19 cellular contexts compared by ENCODE assay signal in the genomic region with DNA sequence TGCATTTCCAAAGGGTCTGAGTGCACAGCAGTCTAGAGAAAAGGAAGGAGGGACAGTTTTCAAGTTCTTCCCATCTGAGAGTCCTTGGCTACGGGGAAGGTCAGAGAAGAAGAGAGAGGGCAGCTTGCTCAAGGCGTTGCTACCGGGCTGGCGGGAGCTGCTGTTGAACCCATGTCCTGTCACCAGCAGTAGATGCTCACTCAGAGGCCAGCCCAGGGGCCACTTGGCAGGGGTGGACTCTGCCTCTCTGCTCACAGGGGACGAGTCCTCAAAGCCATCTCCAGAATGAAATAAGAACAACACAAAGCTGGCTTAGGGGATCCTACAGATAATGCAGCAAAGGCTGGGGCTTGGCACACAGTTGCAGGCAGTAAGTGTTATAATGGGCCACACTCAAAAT.
A peak's percentile ranks its signal among the peaks of the same experiment; 100 is the strongest.
DNase-seq lines count a peak whose midpoint lies in the region; ATAC-seq and TF ChIP-seq lines count a peak whose summit lies in the region.
"Had no signal": no experiment of that assay in that cellular context is flagged by ENCODE, and none has a peak within 500 bp of the region (broad histone marks: within the 10 kb centered on the region; RNA-seq: fewer than 3 reads in every experiment).

No MANE protein-coding gene starts in this region.

- TF ChIP-seq CTCF in IMR-90 (conservative IDR thresholded peaks at IDR 0.05; ENCODE audit: low read depth, low read length) (no peak), endodermal cell (conservative IDR thresholded peaks at IDR 0.05) (no peak), progenitor cell of endocrine pancreas (IDR thresholded peaks at IDR 0.05; ENCODE audit: unreplicated experiment) (no peak), gastroesophageal sphincter (IDR thresholded peaks at IDR 0.05) (no peak)

- H3K4me1 Mint-ChIP-seq in endodermal cell (peaks cover 39% of the 10 kb centered on the region), progenitor cell of endocrine pancreas (ENCODE audit: low read depth) (peaks cover 17% of the 10 kb centered on the region)
- H3K4me1 Mint-ChIP-seq: CD4-positive, alpha-beta memory T cell had no signal

- peaks cover 86% of the 10 kb centered on the region for H4K20me1 ChIP-seq in IMR-90 (ENCODE audit: insufficient read depth, low read length)

- no peak overlapping the region for H4K8ac ChIP-seq in IMR-90 (ENCODE audit: low read depth in 2 of 2, low read length in 2 of 2)

- H4K91ac ChIP-seq in IMR-90 (ENCODE audit: insufficient read depth, low read depth, low read length) = no peak overlapping the region

- H2AK5ac ChIP-seq in IMR-90 (ENCODE audit: low read depth, low read length) = no peak overlapping the region

- H3K36me3 ChIP-seq in IMR-90 (ENCODE audit: control insufficient read depth, insufficient read depth, low read length) = peaks cover 31% of the 10 kb centered on the region
- H3K36me3 ChIP-seq in endodermal cell (ENCODE audit: control insufficient read depth, insufficient read depth, low read length) = peaks cover 8% of the 10 kb centered on the region
- H3K36me3 ChIP-seq in gastroesophageal sphincter = peaks cover 0 to 7% of the 10 kb centered on the region in 2 donors
- H3K36me3 ChIP-seq: BE2C had no signal

- H3K27ac ChIP-seq in IMR-90 (ENCODE audit: insufficient read depth, low read length) (no peak overlapping the region), endodermal cell (ENCODE audit: low read depth, low read length) (no peak overlapping the region), gastroesophageal sphincter (no peak overlapping the region)
- H3K27ac ChIP-seq: KMS-11, PC-9 had no signal

- H2BK120ac ChIP-seq in IMR-90 (ENCODE audit: low read depth, low read length) = no peak overlapping the region

- no peaks in the 10 kb centered on the region for H3K27me3 ChIP-seq in IMR-90 (ENCODE audit: control insufficient read depth, insufficient read depth, low read length)
- no peaks in the 10 kb centered on the region for H3K27me3 ChIP-seq in endodermal cell (ENCODE audit: control insufficient read depth, insufficient read depth, low read length, poor library complexity, severe bottlenecking)
- H3K27me3 ChIP-seq in gastroesophageal sphincter = no peaks in the 10 kb centered on the region
- H3K27me3 ChIP-seq: BE2C had no signal

- dilution Hi-C loops in IMR-90 (cut with HindIII; ENCODE audit: low sequenced_read_pairs, unreplicated experiment) = no loop called here

- no peaks in the 10 kb centered on the region for H3K9me3 ChIP-seq in IMR-90 (ENCODE audit: control insufficient read depth, insufficient read depth, low read length)
- H3K9me3 ChIP-seq in endodermal cell (ENCODE audit: control insufficient read depth, low read length) = no peaks in the 10 kb centered on the region
- no peaks in the 10 kb centered on the region for H3K9me3 ChIP-seq in gastroesophageal sphincter
- H3K9me3 ChIP-seq: BE2C had no signal

- peak overlapping the region; percentile 64; the same call in 1 of the 2 replicates for H3K23ac ChIP-seq in IMR-90 (ENCODE audit: low read depth, low read length)

- H3K36me3 Mint-ChIP-seq in endodermal cell (ENCODE audit: low read depth) = no peaks in the 10 kb centered on the region
- peaks cover 6% of the 10 kb centered on the region for H3K36me3 Mint-ChIP-seq in progenitor cell of endocrine pancreas (ENCODE audit: insufficient read depth)
- H3K36me3 Mint-ChIP-seq: CD4-positive, alpha-beta memory T cell had no signal

- no TSS peak for BruUV-seq in IMR-90 (replicated peaks; lab: Mats Ljungman, UMichigan)

- H3K27me3 Mint-ChIP-seq in endodermal cell (ENCODE audit: insufficient read depth) = no peaks in the 10 kb centered on the region
- no peaks in the 10 kb centered on the region for H3K27me3 Mint-ChIP-seq in progenitor cell of endocrine pancreas
- H3K27me3 Mint-ChIP-seq: CD4-positive, alpha-beta memory T cell had no signal

- H3K14ac ChIP-seq in IMR-90 (replicated peaks; ENCODE audit: low read depth, low read length) = no peak overlapping the region

- no peak overlapping the region for H2BK15ac ChIP-seq in IMR-90 (ENCODE audit: low read depth, low read length)

- H2AK9ac ChIP-seq in IMR-90 (replicated peaks; ENCODE audit: low read depth, low read length, poor library complexity) = no peak overlapping the region

- H3K79me1 ChIP-seq in IMR-90 (ENCODE audit: low read depth in 1 of 2, low read length in 2 of 2) = peaks cover 44 to 98% of the 10 kb centered on the region in 2 experiments

- H2AFZ ChIP-seq in IMR-90 (replicated peaks; ENCODE audit: low read length, poor library complexity) = no peak overlapping the region
- H2AFZ ChIP-seq: PC-9 had no signal

- H4K5ac ChIP-seq in IMR-90 (ENCODE audit: low read depth, low read length) = no peak overlapping the region

- H3K9me3 Mint-ChIP-seq in endodermal cell = no peaks in the 10 kb centered on the region
- H3K9me3 Mint-ChIP-seq in progenitor cell of endocrine pancreas (ENCODE audit: low read depth) = no peaks in the 10 kb centered on the region
- H3K9me3 Mint-ChIP-seq: CD4-positive, alpha-beta memory T cell had no signal

- no peak for ATAC-seq in IMR-90 (ENCODE audit: low read depth)
- no peak for ATAC-seq in gastroesophageal sphincter
- ATAC-seq: HCT116 had no signal

- H2BK20ac ChIP-seq in IMR-90 (ENCODE audit: low read depth, low read length) = no peak overlapping the region

- 40% methylated on average over 2 of the region's 5 CpGs; no CpG with 5 or more reads in 1 of the 2 experiments for WGBS in IMR-90 (ENCODE audit: extremely low coverage in 2 of 2, insufficient read length in 1 of 2), 2 experiments
- WGBS in endodermal cell (ENCODE audit: insufficient coverage in 1 of 2, insufficient read length in 1 of 2), 2 experiments = 74 to 96% methylated on average over 4 to 5 of the region's 5 CpGs
- 40 to 75% methylated on average over 1 to 4 of the region's 5 CpGs for WGBS in gastroesophageal sphincter (ENCODE audit: low coverage in 1 of 2), 2 donors

- H3K4me1 ChIP-seq in IMR-90 (ENCODE audit: control insufficient read depth, insufficient read depth, low read length) = no peaks in the 10 kb centered on the region
- peaks cover 28% of the 10 kb centered on the region for H3K4me1 ChIP-seq in endodermal cell (ENCODE audit: control insufficient read depth, insufficient read depth, low read length)
- peaks cover 0 to 5% (median 0%) of the 10 kb centered on the region in 3 donors for H3K4me1 ChIP-seq in gastroesophageal sphincter
- H3K4me1 ChIP-seq: BE2C had no signal

- H3K27ac Mint-ChIP-seq in endodermal cell (no peak overlapping the region), progenitor cell of endocrine pancreas (peak overlapping the region; percentile 50)
- H3K27ac Mint-ChIP-seq: CD4-positive, alpha-beta memory T cell had no signal

- H3K56ac ChIP-seq in IMR-90 (ENCODE audit: extremely low read depth, insufficient read depth, low read length) = no peak overlapping the region

- H3K9me1 ChIP-seq in IMR-90 (ENCODE audit: insufficient read depth, low read length) = peaks cover 45% of the 10 kb centered on the region

- H3K4me3 ChIP-seq in IMR-90 (ENCODE audit: insufficient read depth, low read depth, low read length) = no peak overlapping the region
- H3K4me3 ChIP-seq in endodermal cell (ENCODE audit: low read length) = no peak overlapping the region
- H3K4me3 ChIP-seq in gastroesophageal sphincter = no peak overlapping the region
- H3K4me3 ChIP-seq: PC-9 had no signal

- POLR2A ChIA-PET in IMR-90 (lab: Charles Lee; ENCODE audit: unreplicated experiment) = no interaction called here

- H2BK5ac ChIP-seq in IMR-90 (ENCODE audit: low read depth, low read length, poor library complexity, severe bottlenecking) = no peak overlapping the region

- no peak overlapping the region for H3K4me3 Mint-ChIP-seq in endodermal cell
- no peak overlapping the region for H3K4me3 Mint-ChIP-seq in progenitor cell of endocrine pancreas (ENCODE audit: low read depth)
- H3K4me3 Mint-ChIP-seq: CD4-positive, alpha-beta memory T cell had no signal

- DNase-seq in IMR-90 = no peak
- DNase-seq in endodermal cell = peak; percentile 38
- no peak for DNase-seq in progenitor cell of endocrine pancreas (ENCODE audit: low spot score, unreplicated experiment)
- DNase-seq in ureter (ENCODE audit: low spot score) = peak; percentile 37
- no peak for DNase-seq in EL
- DNase-seq in GM19240 (ENCODE audit: insufficient read length, low spot score) = no peak
- DNase-seq: BE2C; CD4-positive, alpha-beta memory T cell; DND-41; NCI-H146; NCI-H2029; NCI-H2227 treated with DMSO at 0.1 percent for 48 hours; NCI-H510A; NCI-H748 treated with DMSO at 0.1 percent for 48 hours; PC-9; SIG-M5 had no signal

- no peak for TF ChIP-seq EP300 in gastroesophageal sphincter (IDR thresholded peaks at IDR 0.05)

- CTCF ChIA-PET in IMR-90 (lab: Yijun Ruan, JAX) = no interaction called here

- H3K18ac ChIP-seq in IMR-90 (ENCODE audit: low read depth, low read length) = no peak overlapping the region

- H3K9ac ChIP-seq in IMR-90 (ENCODE audit: low read depth, low read length) (no peak overlapping the region), endodermal cell (ENCODE audit: extremely low read depth, low read length, poor library complexity, severe bottlenecking) (no peak overlapping the region)
- H3K9ac ChIP-seq: KMS-11 had no signal

- H3K4ac ChIP-seq in IMR-90 (ENCODE audit: low read depth, low read length) = no peak overlapping the region

- in situ Hi-C loops in IMR-90 (cut with MboI; ENCODE audit: low sequenced_read_pairs) = no loop called here

- TF ChIP-seq POLR2A in IMR-90 (IDR thresholded peaks at IDR 0.05; ENCODE audit: low read depth, low read length) = no peak
- TF ChIP-seq POLR2A in gastroesophageal sphincter (IDR thresholded peaks at IDR 0.05) = no peak

- TF ChIP-seq RAD21 in IMR-90 (IDR thresholded peaks at IDR 0.05; ENCODE audit: low read length) = no peak

- H3K4me2 ChIP-seq in IMR-90 (ENCODE audit: low read depth, low read length) = no peak overlapping the region
- H3K4me2 ChIP-seq: KMS-11, PC-9 had no signal

- intact Hi-C loops in IMR-90 (cut with micrococcal nuclease) = no loop called here

TF ChIP-seq in IMR-90, 13 proteins besides CTCF, POLR2A, EP300 and RAD21:
- no peak for TF ChIP-seq RCOR1 (IDR thresholded peaks at IDR 0.05; ENCODE audit: insufficient replicate concordance, low read length)

Comparison
In these comparisons a context has a peak if more than half of its experiments do, and no peak if none do; other contexts are left out.
1. DNase-seq: peak in endodermal cell (single experiment) and ureter (single experiment); none in IMR-90 (single experiment), progenitor cell of endocrine pancreas (single experiment), EL (single experiment) and GM19240 (single experiment).